In genomic region chr6:149965191-149966020, GRCh38 we compare ENCODE assay signal across 8 cellular contexts. TPM values are rescaled to one million over a fixed set of nuclear protein-coding genes. Genes with fewer than 3 reads are reported as not detected.
A peak's percentile ranks its signal among the peaks of the same experiment; 100 is the strongest.
DNase-seq lines count a peak whose midpoint lies in the region; ATAC-seq and TF ChIP-seq lines count a peak whose summit lies in the region.

No MANE protein-coding gene starts in this region.

- H3K4me1 ChIP-seq in BE2C = no peaks in the 10 kb centered on the region
- H3K4me1 ChIP-seq in NT2/D1 (ENCODE audit: insufficient read depth, insufficient read length) = peaks cover 2% of the 10 kb centered on the region
- peaks cover 0 to 28% (median 26%) of the 10 kb centered on the region in 4 donors for H3K4me1 ChIP-seq in tibial artery

- H3K27ac ChIP-seq in coronary artery (no peak overlapping the region), tibial artery (no peak overlapping the region)

- peaks cover 29% of the 10 kb centered on the region in 2 donors for H3K4me1 Mint-ChIP-seq in natural killer cell treated with Interleukin-12 subunit alpha and Interleukin-12 subunit beta and Interleukin-15 and Interleukin-18, amount 100 ng/mL, for 72 hours (ENCODE audit: low read depth in 2 of 2)

- peak overlapping the region; percentile 67 for H3K9ac ChIP-seq in NT2/D1 (ENCODE audit: insufficient read length, low read depth)

- DNase-seq in BE2C (no peak), NT2/D1 (ENCODE audit: low read depth, low spot score) (no peak), coronary artery (ENCODE audit: low spot score) (peak; percentile 72), SIG-M5 treated with dmso at 0.1 percent for 504 hours (lab: John Stamatoyannopoulos, UW; ENCODE audit: unreplicated experiment) (no peak), tibial artery (no peak)
- DNase-seq in natural killer cell treated with Interleukin-12 subunit alpha and Interleukin-12 subunit beta and Interleukin-15 and Interleukin-18, amount 100 ng/mL, for 72 hours (ENCODE audit: low spot score) = no peak

- peak overlapping the region; percentile 65 to 76 for H3K27ac Mint-ChIP-seq in natural killer cell treated with Interleukin-12 subunit alpha and Interleukin-12 subunit beta and Interleukin-15 and Interleukin-18, amount 100 ng/mL, for 72 hours

- no peak for ATAC-seq in natural killer cell treated with Interleukin-12 subunit alpha and Interleukin-12 subunit beta and Interleukin-15 and Interleukin-18, amount 100 ng/mL, for 72 hours
- ATAC-seq in GM21723 (IDR thresholded peaks at IDR 0.05; ENCODE audit: unreplicated experiment) = no peak
- ATAC-seq in HG03097 (IDR thresholded peaks at IDR 0.05; ENCODE audit: low FRiP score, unreplicated experiment) = no peak

- TF ChIP-seq CTCF in BE2C (IDR thresholded peaks at IDR 0.05; ENCODE audit: low read depth, low read length) (no peak), coronary artery (IDR thresholded peaks at IDR 0.05) (no peak), tibial artery (IDR thresholded peaks at IDR 0.05) (no peak)

- peaks cover 65 to 82% of the 10 kb centered on the region in 2 donors for H3K27me3 Mint-ChIP-seq in natural killer cell treated with Interleukin-12 subunit alpha and Interleukin-12 subunit beta and Interleukin-15 and Interleukin-18, amount 100 ng/mL, for 72 hours

- H3K36me3 Mint-ChIP-seq in natural killer cell treated with Interleukin-12 subunit alpha and Interleukin-12 subunit beta and Interleukin-15 and Interleukin-18, amount 100 ng/mL, for 72 hours = no peaks in the 10 kb centered on the region

- intact Hi-C loops in tibial artery (cut with DNase I; ENCODE audit: low total_unique reads) = no loop called here

- H3K4me3 Mint-ChIP-seq in natural killer cell treated with Interleukin-12 subunit alpha and Interleukin-12 subunit beta and Interleukin-15 and Interleukin-18, amount 100 ng/mL, for 72 hours = peak overlapping the region; percentile 93

- H3K9me3 ChIP-seq in BE2C (no peaks in the 10 kb centered on the region), NT2/D1 (ENCODE audit: insufficient read depth, low read length) (no peaks in the 10 kb centered on the region), tibial artery (no peaks in the 10 kb centered on the region)

- H3K4me3 ChIP-seq in BE2C (ENCODE audit: low read depth, low read length) (peak overlapping the region; percentile 65; the same call in 1 of the 2 replicates), NT2/D1 (ENCODE audit: insufficient read length, low read depth) (peak overlapping the region; percentile 61), coronary artery (peak overlapping the region; percentile 68), tibial artery (peak overlapping the region in 1 of 2 donors; percentile 54)

- no peaks in the 10 kb centered on the region for H3K9me3 Mint-ChIP-seq in natural killer cell treated with Interleukin-12 subunit alpha and Interleukin-12 subunit beta and Interleukin-15 and Interleukin-18, amount 100 ng/mL, for 72 hours

- peaks cover 40% of the 10 kb centered on the region for H3K27me3 ChIP-seq in BE2C
- H3K27me3 ChIP-seq in NT2/D1 (ENCODE audit: insufficient read depth, insufficient read length) = peaks cover 89% of the 10 kb centered on the region
- peaks cover 0 to 84% of the 10 kb centered on the region in 2 donors for H3K27me3 ChIP-seq in tibial artery

- H3K36me3 ChIP-seq in BE2C = no peaks in the 10 kb centered on the region
- no peaks in the 10 kb centered on the region for H3K36me3 ChIP-seq in NT2/D1 (ENCODE audit: insufficient read depth, insufficient read length, low read length)
- H3K36me3 ChIP-seq in tibial artery = no peaks in the 10 kb centered on the region

RNA-seq across cellular contexts. Expression of gene ULBP1, which starts 1.7 kb away (rescaled TPM):
- 5.4 TPM for polyA plus RNA-seq in BE2C (2012; ENCODE audit: insufficient read depth, insufficient read length, low read depth)
- total RNA-seq in natural killer cell treated with Interleukin-12 subunit alpha and Interleukin-12 subunit beta and Interleukin-15 and Interleukin-18, amount 100 ng/mL, for 72 hours = 1 to 10 TPM in 1 of 2 donors, under 1 TPM in 1; 0.31 to 1.5 TPM

RNA-seq across cellular contexts. Expression of gene ULBP2, which starts 23.6 kb away (rescaled TPM):
- 1.5 TPM for polyA plus RNA-seq in BE2C (2012; ENCODE audit: insufficient read depth, insufficient read length, low read depth)
- 1 to 10 TPM in 1 of 2 donors, under 1 TPM in 1; 0.98 to 4.0 TPM for total RNA-seq in natural killer cell treated with Interleukin-12 subunit alpha and Interleukin-12 subunit beta and Interleukin-15 and Interleukin-18, amount 100 ng/mL, for 72 hours

RNA-seq across cellular contexts. Expression of gene RAET1G, which starts 42.5 kb away (rescaled TPM):
- not detected for polyA plus RNA-seq in BE2C (2012; ENCODE audit: insufficient read depth, insufficient read length, low read depth)
- under 1 TPM in 1 of 2 donors, not detected in 1; 0.43 TPM for total RNA-seq in natural killer cell treated with Interleukin-12 subunit alpha and Interleukin-12 subunit beta and Interleukin-15 and Interleukin-18, amount 100 ng/mL, for 72 hours

RNA-seq across cellular contexts. Expression of gene RAET1L, which starts 59.9 kb away (rescaled TPM):
- polyA plus RNA-seq in BE2C (2012; ENCODE audit: insufficient read depth, insufficient read length, low read depth) = not detected
- total RNA-seq in natural killer cell treated with Interleukin-12 subunit alpha and Interleukin-12 subunit beta and Interleukin-15 and Interleukin-18, amount 100 ng/mL, for 72 hours = not detected
